In the genomic region with DNA sequence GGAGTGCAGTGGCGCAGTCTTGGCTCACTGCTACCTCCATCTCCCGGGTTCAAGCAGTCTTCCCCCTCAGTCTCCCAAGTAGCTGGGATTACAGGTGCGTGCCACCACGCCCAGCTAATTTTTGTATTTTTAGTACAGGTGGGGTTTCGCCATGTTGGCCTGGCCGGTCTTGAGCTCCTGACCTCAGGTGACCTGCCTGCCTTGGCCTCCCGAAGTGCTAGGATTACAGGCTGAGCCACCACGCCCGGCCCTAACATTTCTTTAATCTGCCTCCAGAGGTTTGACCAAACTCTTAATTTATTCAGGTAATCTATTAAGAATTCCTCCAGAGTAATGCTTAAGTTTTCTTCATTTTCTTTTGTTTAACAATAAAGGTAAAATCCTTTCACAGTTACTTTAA, we compare ENCODE assay signal across 20 cellular contexts.
DNase-seq lines count a peak whose midpoint lies in the region; ATAC-seq, FAIRE-seq and TF ChIP-seq lines count a peak whose summit lies in the region.
"Had no signal": no experiment of that assay in that cellular context is flagged by ENCODE, and none has a peak within 500 bp of the region (broad histone marks: within the 10 kb centered on the region; RNA-seq: fewer than 3 reads in every experiment).

No MANE protein-coding gene starts in this region.

- no peaks in the 10 kb centered on the region for H3K9me1 ChIP-seq in keratinocyte (ENCODE audit: control insufficient read depth, extremely low read depth, insufficient read depth, low read length)

- H3K9ac ChIP-seq in keratinocyte (ENCODE audit: control insufficient read depth, extremely low read depth, insufficient read depth, low read length), result no peak overlapping the region

- intact Hi-C loops in left ventricle myocardium superior (cut with micrococcal nuclease), result loop anchor here (10.0 kb wide), 1 partner anchor 71 kb away; no protein-coding TSS in a partner anchor
- intact Hi-C loops in left cardiac atrium (cut with DNase I), result no loop called here

- dilution Hi-C loops in keratinocyte (cut with MboI; ENCODE audit: extremely low pct_ligation_motif_present, low sequenced_read_pairs), result no loop called here

- no peak for TF ChIP-seq CTCF in WERI-Rb-1 (IDR thresholded peaks at IDR 0.05; ENCODE audit: low read depth, low read length)
- no peak for TF ChIP-seq CTCF in keratinocyte (optimal IDR thresholded peaks at IDR 0.05 in 1 of 3, IDR thresholded peaks at IDR 0.05 in 1 of 3, conservative IDR thresholded peaks at IDR 0.05 in 1 of 3; ENCODE audit: extremely low read depth in 1 of 3, insufficient read depth in 2 of 3, low read length in 3 of 3)

- H3K4me1 ChIP-seq in keratinocyte (ENCODE audit: control insufficient read depth, extremely low read depth, insufficient read depth, low read length), result peaks cover 26% of the 10 kb centered on the region

- no peak for FAIRE-seq in keratinocyte (lab: Jason Lieb, UNC)
- FAIRE-seq: A549, GM12891, GM18507 had no signal

- ATAC-seq in left ventricle myocardium superior (peak; percentile 8), left cardiac atrium (no peak), GM18873 (IDR thresholded peaks at IDR 0.05; ENCODE audit: low FRiP score, unreplicated experiment) (no peak)

- H3K36me3 ChIP-seq in WERI-Rb-1 (no peaks in the 10 kb centered on the region), keratinocyte (ENCODE audit: control insufficient read depth in 2 of 2, extremely low read depth in 1 of 2, insufficient read depth in 2 of 2, low read length in 2 of 2) (no peaks in the 10 kb centered on the region)

- no peaks in the 10 kb centered on the region for H3K79me2 ChIP-seq in keratinocyte (ENCODE audit: control insufficient read depth, insufficient read depth, low read length)

- H3K4me3 ChIP-seq in WERI-Rb-1 (ENCODE audit: low read depth, low read length) (no peak overlapping the region), keratinocyte (ENCODE audit: control insufficient read depth in 2 of 3, extremely low read depth in 1 of 3, insufficient read depth in 2 of 3, low read depth in 1 of 3, low read length in 3 of 3) (no peak overlapping the region)
- H3K4me3 ChIP-seq: A549 had no signal

- DNase-seq in left ventricle myocardium superior (no peak), left cardiac atrium (no peak), WERI-Rb-1 (peak; percentile 21), keratinocyte (ENCODE audit: low read depth, low spot score) (no peak), NCI-H446 (lab: John Stamatoyannopoulos, UW) (no peak), NOMO-1 (lab: John Stamatoyannopoulos, UW; ENCODE audit: unreplicated experiment in 2 of 2) (no peak), HT-29 (ENCODE audit: low spot score) (no peak)
- DNase-seq: DMS 273 treated with DMSO at 0.1 percent for 48 hours, GF-D8, Karpas-422, MM.1S, NCI-H1092 treated with DMSO at 0.1 percent for 48 hours, NCI-H187, NCI-H345, NCI-H526 treated with DMSO at 0.1 percent for 48 hours had no signal

- H4K20me1 ChIP-seq in keratinocyte (ENCODE audit: control insufficient read depth, extremely low read depth, insufficient read depth, low read length), result no peaks in the 10 kb centered on the region

- H3K4me2 ChIP-seq in keratinocyte (ENCODE audit: control insufficient read depth, extremely low read depth, insufficient read depth, low read depth, low read length), result no peak overlapping the region

- H3K9me3 ChIP-seq in WERI-Rb-1 (ENCODE audit: severe bottlenecking), result no peaks in the 10 kb centered on the region
- no peaks in the 10 kb centered on the region for H3K9me3 ChIP-seq in keratinocyte (ENCODE audit: control insufficient read depth, low read depth, low read length)
- H3K9me3 ChIP-seq: A549 had no signal

- no peak overlapping the region for H2AFZ ChIP-seq in keratinocyte (ENCODE audit: control insufficient read depth, low read length)

- H3K27ac ChIP-seq in WERI-Rb-1 (no peak overlapping the region), keratinocyte (ENCODE audit: control insufficient read depth, insufficient read depth, low read length) (peak overlapping the region; percentile 6)
- H3K27ac ChIP-seq: C4-2B had no signal

- H3K27me3 ChIP-seq in WERI-Rb-1 (ENCODE audit: insufficient read depth, low read depth, severe bottlenecking) (no peaks in the 10 kb centered on the region), keratinocyte (ENCODE audit: control insufficient read depth, extremely low read depth, insufficient read depth, low read length) (no peaks in the 10 kb centered on the region)
